In genomic region chr4:101981756-101982155, GRCh38 we compare ENCODE assay signal across 2 cellular contexts.
TF ChIP-seq lines count a peak whose summit lies in the region.

No MANE protein-coding gene starts in this region.

TF ChIP-seq in HEK293, 187 proteins besides CTCF, POLR2A, EP300 and RAD21 (continued from another document):
- no peak for TF ChIP-seq BCL6B (tag by site-specific recombination; IDR thresholded peaks at IDR 0.05)

TF ChIP-seq in SK-N-SH, 30 proteins besides CTCF, POLR2A, EP300 and RAD21 (continued from another document):
- TF ChIP-seq IRF3 (IDR thresholded peaks at IDR 0.05; ENCODE audit: low read depth, low read length) (no peak), TCF12 (IDR thresholded peaks at IDR 0.05) (no peak)
